Comparison of ENCODE assay signal across 11 cellular contexts in the genomic region with DNA sequence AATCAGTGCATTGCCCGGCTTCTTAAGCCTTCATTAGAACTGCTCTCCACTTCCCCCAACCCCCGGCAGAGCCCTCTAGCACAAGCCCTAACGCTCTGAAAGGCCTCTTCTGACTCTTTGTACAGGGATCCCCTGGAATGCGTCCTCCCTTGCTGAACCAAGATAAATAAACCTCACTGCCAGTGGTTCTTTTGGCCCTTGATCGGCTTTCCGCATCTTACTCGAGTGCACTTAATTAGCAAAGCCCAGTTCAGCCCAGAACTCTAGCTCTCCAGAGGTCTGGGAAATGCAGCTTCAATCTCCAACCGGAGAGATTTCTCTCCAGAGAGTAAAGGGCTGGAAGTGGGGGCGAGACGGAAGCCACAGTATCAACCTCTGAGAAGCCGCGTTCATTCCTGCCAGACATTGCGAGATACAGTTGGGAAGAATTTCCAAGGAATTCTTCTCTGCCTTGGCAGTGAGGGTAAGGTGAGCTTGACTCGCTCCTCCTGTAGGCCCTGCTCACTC. TPM values are rescaled to one million over a fixed set of nuclear protein-coding genes. Genes with fewer than 3 reads are reported as not detected.
DNase-seq lines count a peak whose midpoint lies in the region; TF ChIP-seq lines count a peak whose summit lies in the region.
"Had no signal": no experiment of that assay in that cellular context is flagged by ENCODE, and none has a peak within 500 bp of the region (broad histone marks: within the 10 kb centered on the region; RNA-seq: fewer than 3 reads in every experiment).

No MANE protein-coding gene starts in this region.

- no peak for TF ChIP-seq CTCF in brain (conservative IDR thresholded peaks at IDR 0.05)

- DNase-seq in EH (ENCODE audit: low read depth) (peak; percentile 34), islet precursor cell (peak; percentile 69), skeletal muscle cell (ENCODE audit: low read depth) (peak; percentile 39), LoVo (ENCODE audit: low spot score) (no peak), NCI-H69 (lab: John Stamatoyannopoulos, UW) (no peak), NCI-H1930 (lab: John Stamatoyannopoulos, UW) (no peak), inferior parietal cortex (ENCODE audit: extremely low spot score) (no peak)
- DNase-seq: NCI-H526, occipital lobe had no signal

- H3K4me3 Mint-ChIP-seq in brain: peak overlapping the region in 4 of 5 experiments; percentile 11 to 67 (median 18)
- H3K4me3 Mint-ChIP-seq: dendritic cell treated with granulocyte-macrophage colony-stimulating factor and Interleukin-4, amounts not matched to agents 40 ng/mL and 50 ng/mL, for 4 days had no signal

- H3K27me3 Mint-ChIP-seq in brain: no peaks in the 10 kb centered on the region
- H3K27me3 Mint-ChIP-seq: dendritic cell treated with granulocyte-macrophage colony-stimulating factor and Interleukin-4, amounts not matched to agents 40 ng/mL and 50 ng/mL, for 4 days had no signal

- peaks cover 0 to 2% (median 0%) of the 10 kb centered on the region in 5 experiments for H3K9me3 Mint-ChIP-seq in brain
- H3K9me3 Mint-ChIP-seq: dendritic cell treated with granulocyte-macrophage colony-stimulating factor and Interleukin-4, amounts not matched to agents 40 ng/mL and 50 ng/mL, for 4 days had no signal

- H3K4me3 ChIP-seq in skeletal muscle cell (ENCODE audit: low read depth, low read length): no peak overlapping the region

- H3K27ac Mint-ChIP-seq in brain: peak overlapping the region; percentile 55 to 94 (median 93)
- H3K27ac Mint-ChIP-seq: dendritic cell treated with granulocyte-macrophage colony-stimulating factor and Interleukin-4, amounts not matched to agents 40 ng/mL and 50 ng/mL, for 4 days had no signal

- H3K36me3 Mint-ChIP-seq in brain: no peaks in the 10 kb centered on the region

- peaks cover 22% of the 10 kb centered on the region for H3K4me1 Mint-ChIP-seq in brain

RNA-seq across cellular contexts. Expression of gene ZNF444, which starts 8.7 kb away (rescaled TPM):
- polyA plus RNA-seq in brain (ENCODE audit: insufficient read depth, low read depth, low replicate concordance): 39.9 TPM

RNA-seq across cellular contexts. Expression of gene ZNF787, which starts 11.3 kb away (rescaled TPM):
- polyA plus RNA-seq in brain (ENCODE audit: insufficient read depth, low read depth, low replicate concordance): 30.6 TPM

RNA-seq across cellular contexts. Expression of gene GALP, which starts 43.4 kb away (rescaled TPM):
- polyA plus RNA-seq in brain (ENCODE audit: insufficient read depth, low read depth, low replicate concordance): not detected

Comparison
In these comparisons a context has a peak if more than half of its experiments do, and no peak if none do; other contexts are left out.
1. DNase-seq: peak in EH (single experiment), islet precursor cell (single experiment) and skeletal muscle cell (single experiment); none in LoVo (single experiment), NCI-H69 (single experiment), NCI-H1930 (0 of 2) and inferior parietal cortex (single experiment).